Comparison of ENCODE assay signal across 8 cellular contexts in the genomic region with DNA sequence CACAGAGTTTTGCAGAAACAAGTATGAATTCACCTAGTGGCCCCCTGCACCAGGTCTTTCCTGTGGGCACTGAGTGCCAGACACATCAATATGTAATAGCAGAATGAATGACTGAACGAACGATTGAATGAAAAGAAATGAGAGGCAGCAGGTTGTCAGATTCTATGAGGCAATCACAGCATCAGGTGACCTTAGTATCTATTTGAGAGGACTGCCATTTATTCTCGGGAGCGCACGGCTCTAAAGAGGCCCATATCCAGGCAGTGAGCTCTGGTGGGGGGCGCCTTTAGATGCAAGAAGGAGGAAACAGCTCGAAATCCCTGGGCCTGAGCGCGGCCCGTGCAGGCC. TPM values are rescaled to one million over a fixed set of nuclear protein-coding genes. Genes with fewer than 3 reads are reported as not detected.
A peak's percentile ranks its signal among the peaks of the same experiment; 100 is the strongest.
DNase-seq lines count a peak whose midpoint lies in the region; ATAC-seq and TF ChIP-seq lines count a peak whose summit lies in the region.

No MANE protein-coding gene starts in this region.

- DNase-seq in activated T-cell treated with anti-CD3 and anti-CD28 coated beads, Interleukin-2, amount 50 U/mL, for 4 hours, result no peak
- no peak for DNase-seq in activated T-cell treated with anti-CD3 and anti-CD28 coated beads, Interleukin-2, amount 50 U/mL, for 1 hour
- peak; percentile 1 for DNase-seq in NCI-H1092 (lab: John Stamatoyannopoulos, UW)
- no peak for DNase-seq in dorsolateral prefrontal cortex
- no peak for DNase-seq in natural killer cell
- no peak for DNase-seq in middle frontal gyrus (ENCODE audit: extremely low spot score, low spot score)
- DNase-seq in G401 (ENCODE audit: low spot score), result no peak
- no peak for DNase-seq in cerebellar cortex (ENCODE audit: low spot score)

- H3K4me3 ChIP-seq in dorsolateral prefrontal cortex, result peak overlapping the region; percentile 64 to 96 (median 81)

- peak overlapping the region; percentile 65 to 76 for H3K27ac Mint-ChIP-seq in natural killer cell

- H3K27me3 Mint-ChIP-seq in activated T-cell treated with anti-CD3 and anti-CD28 coated beads, Interleukin-2, amount 50 U/mL, for 4 hours (ENCODE audit: low read depth), result peaks cover 26% of the 10 kb centered on the region
- H3K27me3 Mint-ChIP-seq in natural killer cell (ENCODE audit: low read depth in 2 of 2), result peaks cover 11 to 24% of the 10 kb centered on the region in 2 donors

- in situ Hi-C loops in G401 (cut with HindIII; ENCODE audit: low sequenced_read_pairs), result no loop called here

- H3K4me1 Mint-ChIP-seq in activated T-cell treated with anti-CD3 and anti-CD28 coated beads, Interleukin-2, amount 50 U/mL, for 4 hours (ENCODE audit: low read depth), result peaks cover 21% of the 10 kb centered on the region
- H3K4me1 Mint-ChIP-seq in natural killer cell, result peaks cover 13 to 14% of the 10 kb centered on the region in 2 donors

- H3K27me3 ChIP-seq in dorsolateral prefrontal cortex, result no peaks in the 10 kb centered on the region

- no peak for TF ChIP-seq CTCF in dorsolateral prefrontal cortex (IDR thresholded peaks at IDR 0.05 in 54 of 56, conservative IDR thresholded peaks at IDR 0.05 in 2 of 56; ENCODE audit: low read depth in 1 of 56, partially characterized antibody in 56 of 56)
- no peak for TF ChIP-seq CTCF in natural killer cell (IDR thresholded peaks at IDR 0.05)

- H3K36me3 Mint-ChIP-seq in activated T-cell treated with anti-CD3 and anti-CD28 coated beads, Interleukin-2, amount 50 U/mL, for 4 hours (ENCODE audit: insufficient read depth), result no peaks in the 10 kb centered on the region
- H3K36me3 Mint-ChIP-seq in natural killer cell, result no peaks in the 10 kb centered on the region

- ATAC-seq in activated T-cell treated with anti-CD3 and anti-CD28 coated beads, Interleukin-2, amount 50 U/mL, for 4 hours, result peak; percentile 3 to 12
- ATAC-seq in natural killer cell, result peak; percentile 2 to 14 (median 10)

- intact Hi-C loops in dorsolateral prefrontal cortex (cut with DNase I), result loop anchor here (2.0 to 10.0 kb wide), 4 partner anchors 62 to 498 kb away; a partner anchor contains a TSS
- intact Hi-C loops in natural killer cell (cut with micrococcal nuclease), result loop anchor here (2.0 kb wide), 1 partner anchor 60 kb away; a partner anchor contains a TSS

- H3K9me3 Mint-ChIP-seq in activated T-cell treated with anti-CD3 and anti-CD28 coated beads, Interleukin-2, amount 50 U/mL, for 4 hours, result no peaks in the 10 kb centered on the region
- no peaks in the 10 kb centered on the region for H3K9me3 Mint-ChIP-seq in natural killer cell

- H3K27ac ChIP-seq in dorsolateral prefrontal cortex, result peak overlapping the region; percentile 82 to 99 (median 96)

- H3K4me3 Mint-ChIP-seq in activated T-cell treated with anti-CD3 and anti-CD28 coated beads, Interleukin-2, amount 50 U/mL, for 4 hours, result peak overlapping the region; percentile 85
- peak overlapping the region; percentile 92 for H3K4me3 Mint-ChIP-seq in natural killer cell

RNA-seq across cellular contexts. Expression of a gene that starts 0.5 kb away (rescaled TPM):
- 10 to 100 TPM in 1 of 3 donors, 1 to 10 TPM in 2; 8.6 to 11.4 (median 9.6) TPM for total RNA-seq in activated T-cell treated with anti-CD3 and anti-CD28 coated beads, Interleukin-2, amount 50 U/mL, for 4 hours
- total RNA-seq in dorsolateral prefrontal cortex (100 to 1,000 TPM in 100 of 120 experiments, 10 to 100 TPM in 20; 57.5 to 171 (median 125) TPM), natural killer cell (1 to 10 TPM; 5.6 to 8.2 (median 7.5) TPM)
- total RNA-seq in G401 (2014; rRNA removed; shearing (Covaris generic)), result 20.6 and 21.2 TPM in 2 replicates
